In genomic region chr3:185705498-185705897, GRCh38 we compare ENCODE assay signal across 8 cellular contexts.
"Had no signal": no experiment of that assay in that cellular context is flagged by ENCODE, and none has a peak within 500 bp of the region (broad histone marks: within the 10 kb centered on the region; RNA-seq: fewer than 3 reads in every experiment).

No MANE protein-coding gene starts in this region.

- DNase-seq: GDM1, GF-D8 had no signal

- H3K4me3 ChIP-seq: GM12878 had no signal

- FAIRE-seq: G401.6, GM12878, GM12891, GM12892, GM18507, GM19239 had no signal

- ATAC-seq: GM12878 had no signal
